In genomic region chr22:41197046-41197807, GRCh38 we compare ENCODE assay signal across 1 cellular context.
TF ChIP-seq lines count a peak whose summit lies in the region.

No MANE protein-coding gene starts in this region.

TF ChIP-seq in HepG2, 621 proteins besides CTCF, POLR2A, EP300 and RAD21 (continued from another document and continues in another):
- TF ChIP-seq ZNF574 (CRISPR knock-in tag; IDR thresholded peaks at IDR 0.05), result no peak
- TF ChIP-seq NONO (IDR thresholded peaks at IDR 0.05), result no peak
- TF ChIP-seq NONO (CRISPR knock-in tag; conservative IDR thresholded peaks at IDR 0.05), result peak; percentile 77
- TF ChIP-seq POLR2AphosphoS2 (IDR thresholded peaks at IDR 0.05; ENCODE audit: low read depth, low read length), result no peak
- no peak for TF ChIP-seq KDM6A (CRISPR knock-in tag; IDR thresholded peaks at IDR 0.05; ENCODE audit: low read depth)
- TF ChIP-seq FLYWCH1 (CRISPR knock-in tag; IDR thresholded peaks at IDR 0.05), result no peak
- no peak for TF ChIP-seq ZMYM2 (CRISPR knock-in tag; IDR thresholded peaks at IDR 0.05)
- no peak for TF ChIP-seq ZSCAN9 (CRISPR knock-in tag; IDR thresholded peaks at IDR 0.05; ENCODE audit: borderline replicate concordance)
- no peak for TF ChIP-seq ZNF800 (CRISPR knock-in tag; IDR thresholded peaks at IDR 0.05)
- TF ChIP-seq DBP (CRISPR knock-in tag; IDR thresholded peaks at IDR 0.05; ENCODE audit: not compliant biosample characterization), result no peak
- peak; percentile 80 for TF ChIP-seq SALL1 (CRISPR knock-in tag; IDR thresholded peaks at IDR 0.05)
- TF ChIP-seq JUNB (CRISPR knock-in tag; IDR thresholded peaks at IDR 0.05; ENCODE audit: borderline replicate concordance), result no peak
- 0 out of 2 replicates have a peak, but pooled peaks have one; percentile 27 for TF ChIP-seq ZNF724P (CRISPR knock-in tag; IDR thresholded peaks at IDR 0.05; ENCODE audit: borderline replicate concordance)
- no peak for TF ChIP-seq ZSCAN20 (CRISPR knock-in tag; IDR thresholded peaks at IDR 0.05; ENCODE audit: borderline replicate concordance)
- TF ChIP-seq SSRP1 (CRISPR knock-in tag; IDR thresholded peaks at IDR 0.05), result no peak
- TF ChIP-seq STAG1 (CRISPR knock-in tag; IDR thresholded peaks at IDR 0.05), result no peak
- TF ChIP-seq ZNF567 (CRISPR knock-in tag; IDR thresholded peaks at IDR 0.05; ENCODE audit: borderline replicate concordance), result 0 out of 2 replicates have a peak, but pooled peaks have one; percentile 22
- TF ChIP-seq HNRNPH1 (optimal IDR thresholded peaks at IDR 0.05; ENCODE audit: low read depth, low read length), result no peak
- no peak for TF ChIP-seq SMC3 (IDR thresholded peaks at IDR 0.05; ENCODE audit: low read length)
- TF ChIP-seq SMAD1 (CRISPR knock-in tag; IDR thresholded peaks at IDR 0.05; ENCODE audit: borderline replicate concordance, low read depth), result no peak
- peak; percentile 86 for TF ChIP-seq RAD51 (IDR thresholded peaks at IDR 0.05; ENCODE audit: borderline replicate concordance)
- no peak for TF ChIP-seq HBP1 (CRISPR knock-in tag; IDR thresholded peaks at IDR 0.05; ENCODE audit: low read depth)
- peak; percentile 39; the same call in 1 of the 2 replicates for TF ChIP-seq YEATS4 (CRISPR knock-in tag; IDR thresholded peaks at IDR 0.05; ENCODE audit: borderline replicate concordance)
- no peak for TF ChIP-seq ATF2 (CRISPR knock-in tag; IDR thresholded peaks at IDR 0.05)
- no peak for TF ChIP-seq ESRRA (CRISPR knock-in tag; IDR thresholded peaks at IDR 0.05; ENCODE audit: low read depth)
- no peak for TF ChIP-seq MZF1 (CRISPR knock-in tag; IDR thresholded peaks at IDR 0.05; ENCODE audit: borderline replicate concordance)
- peak; percentile 10; the same call in 1 of the 2 replicates for TF ChIP-seq FOXA3 (CRISPR knock-in tag; IDR thresholded peaks at IDR 0.05)
- peak; percentile 65 for TF ChIP-seq ZMYM4 (CRISPR knock-in tag; IDR thresholded peaks at IDR 0.05)
- TF ChIP-seq ERF (CRISPR knock-in tag; IDR thresholded peaks at IDR 0.05), result no peak
- TF ChIP-seq ZBED4 (CRISPR knock-in tag; IDR thresholded peaks at IDR 0.05; ENCODE audit: borderline replicate concordance), result no peak
- TF ChIP-seq ZNF652 (CRISPR knock-in tag; IDR thresholded peaks at IDR 0.05; ENCODE audit: borderline replicate concordance, low read depth), result no peak
- TF ChIP-seq JUND (CRISPR knock-in tag; IDR thresholded peaks at IDR 0.05), result no peak
- TF ChIP-seq NFYC (CRISPR knock-in tag; IDR thresholded peaks at IDR 0.05), result peak; percentile 69
- no peak for TF ChIP-seq FOXK2 (IDR thresholded peaks at IDR 0.05)
- TF ChIP-seq RCOR2 (CRISPR knock-in tag; IDR thresholded peaks at IDR 0.05), result no peak
- TF ChIP-seq HES4 (CRISPR knock-in tag; IDR thresholded peaks at IDR 0.05; ENCODE audit: borderline replicate concordance), result no peak
- TF ChIP-seq MEIS1 (CRISPR knock-in tag; IDR thresholded peaks at IDR 0.05; ENCODE audit: borderline replicate concordance), result peak; percentile 67; the same call in 1 of the 2 replicates
- TF ChIP-seq ARID2 (CRISPR knock-in tag; IDR thresholded peaks at IDR 0.05; ENCODE audit: borderline replicate concordance), result peak; percentile 37; the same call in 1 of the 2 replicates
- no peak for TF ChIP-seq YY1 (IDR thresholded peaks at IDR 0.05; ENCODE audit: insufficient read depth, insufficient replicate concordance, low read depth, low read length)
- TF ChIP-seq NFATC3 (CRISPR knock-in tag; IDR thresholded peaks at IDR 0.05), result no peak
- TF ChIP-seq TEF (CRISPR knock-in tag; IDR thresholded peaks at IDR 0.05), result no peak
- TF ChIP-seq ETS1 (CRISPR knock-in tag; IDR thresholded peaks at IDR 0.05), result no peak
- TF ChIP-seq EED (CRISPR knock-in tag; IDR thresholded peaks at IDR 0.05), result no peak
- TF ChIP-seq ZNF761 (CRISPR knock-in tag; conservative IDR thresholded peaks at IDR 0.05), result peak; percentile 64; the same call in 1 of the 2 replicates
- peak; percentile 35 for TF ChIP-seq RBM39 (IDR thresholded peaks at IDR 0.05; ENCODE audit: low read depth, low read length, poor library complexity, severe bottlenecking)
- TF ChIP-seq SNAPC5 (CRISPR knock-in tag; IDR thresholded peaks at IDR 0.05; ENCODE audit: borderline replicate concordance), result no peak
- TF ChIP-seq ZNF124 (CRISPR knock-in tag; IDR thresholded peaks at IDR 0.05), result no peak
- peak; percentile 79 for TF ChIP-seq USF2 (IDR thresholded peaks at IDR 0.05; ENCODE audit: low read depth, low read length)
- peak; percentile 84 for TF ChIP-seq USF2 (CRISPR knock-in tag; IDR thresholded peaks at IDR 0.05; ENCODE audit: borderline replicate concordance)
- no peak for TF ChIP-seq AGO1 (IDR thresholded peaks at IDR 0.05; ENCODE audit: low read depth, low read length, poor library complexity, severe bottlenecking)
- TF ChIP-seq CBX1 (IDR thresholded peaks at IDR 0.05; ENCODE audit: low read depth), result no peak
- peak; percentile 63; the same call in 1 of the 2 replicates for TF ChIP-seq ZSCAN21 (CRISPR knock-in tag; IDR thresholded peaks at IDR 0.05; ENCODE audit: borderline replicate concordance)
- TF ChIP-seq ZNF552 (CRISPR knock-in tag; IDR thresholded peaks at IDR 0.05; ENCODE audit: borderline replicate concordance), result peak; percentile 69; the same call in 1 of the 2 replicates
